In the genomic region with DNA sequence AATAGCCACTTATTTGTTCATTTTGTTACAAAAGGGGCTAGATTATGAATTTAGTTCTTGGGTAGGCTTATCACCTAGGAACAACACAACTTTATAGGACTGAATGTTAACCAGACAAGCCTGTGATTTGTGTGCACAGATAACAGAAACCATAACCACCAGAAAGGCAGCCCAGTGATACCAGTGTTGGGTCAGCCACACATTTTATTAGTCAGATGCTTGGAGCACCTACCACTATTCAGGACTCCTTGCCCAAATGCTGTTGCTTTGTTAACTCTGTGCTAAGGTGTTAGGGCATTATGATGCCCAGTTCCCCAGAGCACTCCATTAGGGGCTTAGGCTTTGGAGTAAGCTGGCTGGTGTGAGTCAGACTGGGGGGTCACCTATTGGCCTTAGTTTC, we compare ENCODE assay signal across 1 cellular context.
A peak's percentile ranks its signal among the peaks of the same experiment; 100 is the strongest.
TF ChIP-seq lines count a peak whose summit lies in the region.

No MANE protein-coding gene starts in this region.

TF ChIP-seq in GM12878, 131 proteins besides CTCF, POLR2A, EP300 and RAD21 (continued from another document):
- TF ChIP-seq CBX5 (IDR thresholded peaks at IDR 0.05; ENCODE audit: low read depth) = no peak
- no peak for TF ChIP-seq HDAC6 (IDR thresholded peaks at IDR 0.05; ENCODE audit: unreplicated experiment)
- no peak for TF ChIP-seq KDM1A (IDR thresholded peaks at IDR 0.05; ENCODE audit: borderline replicate concordance)
- TF ChIP-seq, protein P1, sequence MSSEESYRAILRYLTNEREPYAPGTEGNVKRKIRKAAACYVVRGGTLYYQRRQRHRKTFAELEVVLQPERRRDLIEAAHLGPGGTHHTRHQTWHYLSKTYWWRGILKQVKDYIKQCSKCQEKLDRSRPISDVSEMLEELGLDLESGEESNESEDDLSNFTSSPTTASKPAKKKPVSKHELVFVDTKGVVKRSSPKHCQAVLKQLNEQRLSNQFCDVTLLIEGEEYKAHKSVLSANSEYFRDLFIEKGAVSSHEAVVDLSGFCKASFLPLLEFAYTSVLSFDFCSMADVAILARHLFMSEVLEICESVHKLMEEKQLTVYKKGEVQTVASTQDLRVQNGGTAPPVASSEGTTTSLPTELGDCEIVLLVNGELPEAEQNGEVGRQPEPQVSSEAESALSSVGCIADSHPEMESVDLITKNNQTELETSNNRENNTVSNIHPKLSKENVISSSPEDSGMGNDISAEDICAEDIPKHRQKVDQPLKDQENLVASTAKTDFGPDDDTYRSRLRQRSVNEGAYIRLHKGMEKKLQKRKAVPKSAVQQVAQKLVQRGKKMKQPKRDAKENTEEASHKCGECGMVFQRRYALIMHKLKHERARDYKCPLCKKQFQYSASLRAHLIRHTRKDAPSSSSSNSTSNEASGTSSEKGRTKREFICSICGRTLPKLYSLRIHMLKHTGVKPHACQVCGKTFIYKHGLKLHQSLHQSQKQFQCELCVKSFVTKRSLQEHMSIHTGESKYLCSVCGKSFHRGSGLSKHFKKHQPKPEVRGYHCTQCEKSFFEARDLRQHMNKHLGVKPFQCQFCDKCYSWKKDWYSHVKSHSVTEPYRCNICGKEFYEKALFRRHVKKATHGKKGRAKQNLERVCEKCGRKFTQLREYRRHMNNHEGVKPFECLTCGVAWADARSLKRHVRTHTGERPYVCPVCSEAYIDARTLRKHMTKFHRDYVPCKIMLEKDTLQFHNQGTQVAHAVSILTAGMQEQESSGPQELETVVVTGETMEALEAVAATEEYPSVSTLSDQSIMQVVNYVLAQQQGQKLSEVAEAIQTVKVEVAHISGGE (CRISPR knock-in tag; IDR thresholded peaks at IDR 0.05) = no peak
- TF ChIP-seq CHD2 (IDR thresholded peaks at IDR 0.05; ENCODE audit: borderline replicate concordance, low read depth, low read length) = no peak
- no peak for TF ChIP-seq ETV6 (conservative IDR thresholded peaks at IDR 0.05 in 1 of 2, IDR thresholded peaks at IDR 0.05 in 1 of 2; ENCODE audit: borderline replicate concordance in 1 of 2, low read depth in 1 of 2)
- TF ChIP-seq CBX3 (IDR thresholded peaks at IDR 0.05; ENCODE audit: borderline replicate concordance, low read depth) = no peak
- TF ChIP-seq RUNX3 (IDR thresholded peaks at IDR 0.05; ENCODE audit: low read length) = peak; percentile 74
- TF ChIP-seq POLR2AphosphoS5 (IDR thresholded peaks at IDR 0.05; ENCODE audit: low read length) = peak; percentile 33; the same call in 1 of the 2 replicates
- TF ChIP-seq JUND (IDR thresholded peaks at IDR 0.05; ENCODE audit: low read depth, low read length) = no peak
- TF ChIP-seq, protein P2, sequence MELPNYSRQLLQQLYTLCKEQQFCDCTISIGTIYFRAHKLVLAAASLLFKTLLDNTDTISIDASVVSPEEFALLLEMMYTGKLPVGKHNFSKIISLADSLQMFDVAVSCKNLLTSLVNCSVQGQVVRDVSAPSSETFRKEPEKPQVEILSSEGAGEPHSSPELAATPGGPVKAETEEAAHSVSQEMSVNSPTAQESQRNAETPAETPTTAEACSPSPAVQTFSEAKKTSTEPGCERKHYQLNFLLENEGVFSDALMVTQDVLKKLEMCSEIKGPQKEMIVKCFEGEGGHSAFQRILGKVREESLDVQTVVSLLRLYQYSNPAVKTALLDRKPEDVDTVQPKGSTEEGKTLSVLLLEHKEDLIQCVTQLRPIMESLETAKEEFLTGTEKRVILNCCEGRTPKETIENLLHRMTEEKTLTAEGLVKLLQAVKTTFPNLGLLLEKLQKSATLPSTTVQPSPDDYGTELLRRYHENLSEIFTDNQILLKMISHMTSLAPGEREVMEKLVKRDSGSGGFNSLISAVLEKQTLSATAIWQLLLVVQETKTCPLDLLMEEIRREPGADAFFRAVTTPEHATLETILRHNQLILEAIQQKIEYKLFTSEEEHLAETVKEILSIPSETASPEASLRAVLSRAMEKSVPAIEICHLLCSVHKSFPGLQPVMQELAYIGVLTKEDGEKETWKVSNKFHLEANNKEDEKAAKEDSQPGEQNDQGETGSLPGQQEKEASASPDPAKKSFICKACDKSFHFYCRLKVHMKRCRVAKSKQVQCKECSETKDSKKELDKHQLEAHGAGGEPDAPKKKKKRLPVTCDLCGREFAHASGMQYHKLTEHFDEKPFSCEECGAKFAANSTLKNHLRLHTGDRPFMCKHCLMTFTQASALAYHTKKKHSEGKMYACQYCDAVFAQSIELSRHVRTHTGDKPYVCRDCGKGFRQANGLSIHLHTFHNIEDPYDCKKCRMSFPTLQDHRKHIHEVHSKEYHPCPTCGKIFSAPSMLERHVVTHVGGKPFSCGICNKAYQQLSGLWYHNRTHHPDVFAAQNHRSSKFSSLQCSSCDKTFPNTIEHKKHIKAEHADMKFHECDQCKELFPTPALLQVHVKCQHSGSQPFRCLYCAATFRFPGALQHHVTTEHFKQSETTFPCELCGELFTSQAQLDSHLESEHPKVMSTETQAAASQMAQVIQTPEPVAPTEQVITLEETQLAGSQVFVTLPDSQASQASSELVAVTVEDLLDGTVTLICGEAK (IDR thresholded peaks at IDR 0.05; ENCODE audit: borderline replicate concordance) = 0 out of 2 replicates have a peak, but pooled peaks have one; percentile 23
- TF ChIP-seq POU2F2 (IDR thresholded peaks at IDR 0.05; ENCODE audit: borderline replicate concordance, low read depth, low read length) = no peak
- TF ChIP-seq, protein P3, sequence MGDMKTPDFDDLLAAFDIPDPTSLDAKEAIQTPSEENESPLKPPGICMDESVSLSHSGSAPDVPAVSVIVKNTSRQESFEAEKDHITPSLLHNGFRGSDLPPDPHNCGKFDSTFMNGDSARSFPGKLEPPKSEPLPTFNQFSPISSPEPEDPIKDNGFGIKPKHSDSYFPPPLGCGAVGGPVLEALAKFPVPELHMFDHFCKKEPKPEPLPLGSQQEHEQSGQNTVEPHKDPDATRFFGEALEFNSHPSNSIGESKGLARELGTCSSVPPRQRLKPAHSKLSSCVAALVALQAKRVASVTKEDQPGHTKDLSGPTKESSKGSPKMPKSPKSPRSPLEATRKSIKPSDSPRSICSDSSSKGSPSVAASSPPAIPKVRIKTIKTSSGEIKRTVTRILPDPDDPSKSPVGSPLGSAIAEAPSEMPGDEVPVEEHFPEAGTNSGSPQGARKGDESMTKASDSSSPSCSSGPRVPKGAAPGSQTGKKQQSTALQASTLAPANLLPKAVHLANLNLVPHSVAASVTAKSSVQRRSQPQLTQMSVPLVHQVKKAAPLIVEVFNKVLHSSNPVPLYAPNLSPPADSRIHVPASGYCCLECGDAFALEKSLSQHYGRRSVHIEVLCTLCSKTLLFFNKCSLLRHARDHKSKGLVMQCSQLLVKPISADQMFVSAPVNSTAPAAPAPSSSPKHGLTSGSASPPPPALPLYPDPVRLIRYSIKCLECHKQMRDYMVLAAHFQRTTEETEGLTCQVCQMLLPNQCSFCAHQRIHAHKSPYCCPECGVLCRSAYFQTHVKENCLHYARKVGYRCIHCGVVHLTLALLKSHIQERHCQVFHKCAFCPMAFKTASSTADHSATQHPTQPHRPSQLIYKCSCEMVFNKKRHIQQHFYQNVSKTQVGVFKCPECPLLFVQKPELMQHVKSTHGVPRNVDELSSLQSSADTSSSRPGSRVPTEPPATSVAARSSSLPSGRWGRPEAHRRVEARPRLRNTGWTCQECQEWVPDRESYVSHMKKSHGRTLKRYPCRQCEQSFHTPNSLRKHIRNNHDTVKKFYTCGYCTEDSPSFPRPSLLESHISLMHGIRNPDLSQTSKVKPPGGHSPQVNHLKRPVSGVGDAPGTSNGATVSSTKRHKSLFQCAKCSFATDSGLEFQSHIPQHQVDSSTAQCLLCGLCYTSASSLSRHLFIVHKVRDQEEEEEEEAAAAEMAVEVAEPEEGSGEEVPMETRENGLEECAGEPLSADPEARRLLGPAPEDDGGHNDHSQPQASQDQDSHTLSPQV (IDR thresholded peaks at IDR 0.05) = no peak
- TF ChIP-seq MTA3 (IDR thresholded peaks at IDR 0.05; ENCODE audit: borderline replicate concordance, low read length) = 0 out of 2 replicates have a peak, but pooled peaks have one; percentile 48
- 0 out of 2 replicates have a peak, but pooled peaks have one; percentile 10 for TF ChIP-seq MTA2 (IDR thresholded peaks at IDR 0.05; ENCODE audit: low read depth)
- TF ChIP-seq, protein P4, sequence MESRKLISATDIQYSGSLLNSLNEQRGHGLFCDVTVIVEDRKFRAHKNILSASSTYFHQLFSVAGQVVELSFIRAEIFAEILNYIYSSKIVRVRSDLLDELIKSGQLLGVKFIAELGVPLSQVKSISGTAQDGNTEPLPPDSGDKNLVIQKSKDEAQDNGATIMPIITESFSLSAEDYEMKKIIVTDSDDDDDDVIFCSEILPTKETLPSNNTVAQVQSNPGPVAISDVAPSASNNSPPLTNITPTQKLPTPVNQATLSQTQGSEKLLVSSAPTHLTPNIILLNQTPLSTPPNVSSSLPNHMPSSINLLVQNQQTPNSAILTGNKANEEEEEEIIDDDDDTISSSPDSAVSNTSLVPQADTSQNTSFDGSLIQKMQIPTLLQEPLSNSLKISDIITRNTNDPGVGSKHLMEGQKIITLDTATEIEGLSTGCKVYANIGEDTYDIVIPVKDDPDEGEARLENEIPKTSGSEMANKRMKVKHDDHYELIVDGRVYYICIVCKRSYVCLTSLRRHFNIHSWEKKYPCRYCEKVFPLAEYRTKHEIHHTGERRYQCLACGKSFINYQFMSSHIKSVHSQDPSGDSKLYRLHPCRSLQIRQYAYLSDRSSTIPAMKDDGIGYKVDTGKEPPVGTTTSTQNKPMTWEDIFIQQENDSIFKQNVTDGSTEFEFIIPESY (IDR thresholded peaks at IDR 0.05) = no peak
- no peak for TF ChIP-seq ZNF622 (IDR thresholded peaks at IDR 0.05)
- TF ChIP-seq PAX5 (IDR thresholded peaks at IDR 0.05; ENCODE audit: borderline replicate concordance, low read depth, low read length) = no peak
- TF ChIP-seq, protein P5, sequence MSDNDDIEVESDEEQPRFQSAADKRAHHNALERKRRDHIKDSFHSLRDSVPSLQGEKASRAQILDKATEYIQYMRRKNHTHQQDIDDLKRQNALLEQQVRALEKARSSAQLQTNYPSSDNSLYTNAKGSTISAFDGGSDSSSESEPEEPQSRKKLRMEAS (IDR thresholded peaks at IDR 0.05; ENCODE audit: low read depth, low read length) = no peak
- TF ChIP-seq, protein P6, sequence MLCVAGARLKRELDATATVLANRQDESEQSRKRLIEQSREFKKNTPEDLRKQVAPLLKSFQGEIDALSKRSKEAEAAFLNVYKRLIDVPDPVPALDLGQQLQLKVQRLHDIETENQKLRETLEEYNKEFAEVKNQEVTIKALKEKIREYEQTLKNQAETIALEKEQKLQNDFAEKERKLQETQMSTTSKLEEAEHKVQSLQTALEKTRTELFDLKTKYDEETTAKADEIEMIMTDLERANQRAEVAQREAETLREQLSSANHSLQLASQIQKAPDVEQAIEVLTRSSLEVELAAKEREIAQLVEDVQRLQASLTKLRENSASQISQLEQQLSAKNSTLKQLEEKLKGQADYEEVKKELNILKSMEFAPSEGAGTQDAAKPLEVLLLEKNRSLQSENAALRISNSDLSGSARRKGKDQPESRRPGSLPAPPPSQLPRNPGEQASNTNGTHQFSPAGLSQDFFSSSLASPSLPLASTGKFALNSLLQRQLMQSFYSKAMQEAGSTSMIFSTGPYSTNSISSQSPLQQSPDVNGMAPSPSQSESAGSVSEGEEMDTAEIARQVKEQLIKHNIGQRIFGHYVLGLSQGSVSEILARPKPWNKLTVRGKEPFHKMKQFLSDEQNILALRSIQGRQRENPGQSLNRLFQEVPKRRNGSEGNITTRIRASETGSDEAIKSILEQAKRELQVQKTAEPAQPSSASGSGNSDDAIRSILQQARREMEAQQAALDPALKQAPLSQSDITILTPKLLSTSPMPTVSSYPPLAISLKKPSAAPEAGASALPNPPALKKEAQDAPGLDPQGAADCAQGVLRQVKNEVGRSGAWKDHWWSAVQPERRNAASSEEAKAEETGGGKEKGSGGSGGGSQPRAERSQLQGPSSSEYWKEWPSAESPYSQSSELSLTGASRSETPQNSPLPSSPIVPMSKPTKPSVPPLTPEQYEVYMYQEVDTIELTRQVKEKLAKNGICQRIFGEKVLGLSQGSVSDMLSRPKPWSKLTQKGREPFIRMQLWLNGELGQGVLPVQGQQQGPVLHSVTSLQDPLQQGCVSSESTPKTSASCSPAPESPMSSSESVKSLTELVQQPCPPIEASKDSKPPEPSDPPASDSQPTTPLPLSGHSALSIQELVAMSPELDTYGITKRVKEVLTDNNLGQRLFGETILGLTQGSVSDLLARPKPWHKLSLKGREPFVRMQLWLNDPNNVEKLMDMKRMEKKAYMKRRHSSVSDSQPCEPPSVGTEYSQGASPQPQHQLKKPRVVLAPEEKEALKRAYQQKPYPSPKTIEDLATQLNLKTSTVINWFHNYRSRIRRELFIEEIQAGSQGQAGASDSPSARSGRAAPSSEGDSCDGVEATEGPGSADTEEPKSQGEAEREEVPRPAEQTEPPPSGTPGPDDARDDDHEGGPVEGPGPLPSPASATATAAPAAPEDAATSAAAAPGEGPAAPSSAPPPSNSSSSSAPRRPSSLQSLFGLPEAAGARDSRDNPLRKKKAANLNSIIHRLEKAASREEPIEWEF (IDR thresholded peaks at IDR 0.05; ENCODE audit: insufficient replicate concordance, low read depth, low read length) = no peak
- TF ChIP-seq ZSCAN29 (IDR thresholded peaks at IDR 0.05) = no peak
